15 cellular contexts compared by ENCODE assay signal in genomic region chr5:95191330-95191729, GRCh38.
A peak's percentile ranks its signal among the peaks of the same experiment; 100 is the strongest.
DNase-seq lines count a peak whose midpoint lies in the region; ATAC-seq and TF ChIP-seq lines count a peak whose summit lies in the region.
"Had no signal": no experiment of that assay in that cellular context is flagged by ENCODE, and none has a peak within 500 bp of the region (broad histone marks: within the 10 kb centered on the region; RNA-seq: fewer than 3 reads in every experiment).

No MANE protein-coding gene starts in this region.

- no peaks in the 10 kb centered on the region for H3K27me3 ChIP-seq in PC-9 (ENCODE audit: insufficient read depth, low read depth)
- no peaks in the 10 kb centered on the region for H3K27me3 ChIP-seq in Karpas-422 (ENCODE audit: low read length)
- H3K27me3 ChIP-seq: dorsolateral prefrontal cortex, gastroesophageal sphincter, SJSA1, uterus had no signal

- H3K79me2 ChIP-seq in PC-9 (ENCODE audit: low read depth), result no peaks in the 10 kb centered on the region
- no peaks in the 10 kb centered on the region for H3K79me2 ChIP-seq in Karpas-422 (ENCODE audit: low read length)

- CTCF ChIA-PET in PC-9 (lab: Charles Lee), result no interaction called here

- no peak overlapping the region for H3K27ac ChIP-seq in PC-9
- H3K27ac ChIP-seq in Karpas-422 (ENCODE audit: low read length), result no peak overlapping the region
- H3K27ac ChIP-seq: dorsolateral prefrontal cortex, gastroesophageal sphincter, HL-60, SJSA1, uterus had no signal

- ATAC-seq in GM18873 (IDR thresholded peaks at IDR 0.05; ENCODE audit: low FRiP score, unreplicated experiment) (peak; percentile 85), GM21447 (IDR thresholded peaks at IDR 0.05; ENCODE audit: unreplicated experiment) (peak; percentile 97), HG03039 (IDR thresholded peaks at IDR 0.05; ENCODE audit: unreplicated experiment) (peak; percentile 81)
- ATAC-seq: gastroesophageal sphincter had no signal

- DNase-seq in PC-9, result no peak
- no peak for DNase-seq in Karpas-422
- no peak for DNase-seq in NCI-H1436 (lab: John Stamatoyannopoulos, UW)
- DNase-seq in NOMO-1 treated with DMSO at 0.1 percent for 48 hours (lab: John Stamatoyannopoulos, UW; ENCODE audit: unreplicated experiment), result no peak
- DNase-seq: activated CD4-positive, alpha-beta T cell treated with anti-CD3 and anti-CD28 coated beads, Interleukin-2, amount 10 ng/mL, durations not matched to agents 7 days and 5 days; CD4-positive, alpha-beta T cell; dorsolateral prefrontal cortex; NCI-H524; uterus had no signal

- no TSS peak for BruUV-seq in PC-9 (replicated peaks; lab: Mats Ljungman, UMichigan)

- no peak for TF ChIP-seq CTCF in PC-9 (conservative IDR thresholded peaks at IDR 0.05)

- intact Hi-C loops in PC-9 (cut with micrococcal nuclease; ENCODE audit: unreplicated experiment), result no loop called here

- H3F3A ChIP-seq in PC-9 (ENCODE audit: insufficient read depth, low read depth), result no peaks in the 10 kb centered on the region

- no peaks in the 10 kb centered on the region for H4K20me1 ChIP-seq in PC-9 (ENCODE audit: insufficient read depth)
- H4K20me1 ChIP-seq in Karpas-422 (ENCODE audit: insufficient read depth, low read depth, low read length), result no peaks in the 10 kb centered on the region

- H3K4me2 ChIP-seq in PC-9 (no peak overlapping the region), Karpas-422 (ENCODE audit: low read depth, low read length, poor library complexity, severe bottlenecking) (no peak overlapping the region)

- H3K4me1 ChIP-seq in PC-9 (replicated peaks; ENCODE audit: insufficient read depth), result no peaks in the 10 kb centered on the region
- H3K4me1 ChIP-seq in Karpas-422 (ENCODE audit: low read length), result no peaks in the 10 kb centered on the region
- H3K4me1 ChIP-seq: gastroesophageal sphincter, SJSA1, uterus had no signal

- POLR2A ChIA-PET in PC-9 (lab: Charles Lee; ENCODE audit: unreplicated experiment), result no interaction called here

- H3K9me2 ChIP-seq in PC-9 (ENCODE audit: insufficient read depth) (no peaks in the 10 kb centered on the region), Karpas-422 (replicated peaks; ENCODE audit: insufficient read depth, low read length) (no peaks in the 10 kb centered on the region)

- H3K9me3 ChIP-seq in PC-9 (ENCODE audit: insufficient read depth, low read depth) (no peaks in the 10 kb centered on the region), Karpas-422 (ENCODE audit: low read length) (no peaks in the 10 kb centered on the region)
- H3K9me3 ChIP-seq: gastroesophageal sphincter, SJSA1, uterus had no signal

- H3K36me3 ChIP-seq in PC-9 (ENCODE audit: low read depth), result no peaks in the 10 kb centered on the region
- no peaks in the 10 kb centered on the region for H3K36me3 ChIP-seq in Karpas-422 (ENCODE audit: insufficient read depth, low read length)
- H3K36me3 ChIP-seq: gastroesophageal sphincter, SJSA1, uterus had no signal

- H3K9ac ChIP-seq in Karpas-422 (ENCODE audit: low read length), result no peak overlapping the region

- H3K4me3 ChIP-seq in PC-9 (no peak overlapping the region), Karpas-422 (ENCODE audit: low read length) (no peak overlapping the region)
- H3K4me3 ChIP-seq: dorsolateral prefrontal cortex, gastroesophageal sphincter, SJSA1, uterus had no signal

- 0 out of 2 replicates have a peak overlapping the region, but pooled peaks have one; percentile 17 for H2AFZ ChIP-seq in PC-9
- no peak overlapping the region for H2AFZ ChIP-seq in Karpas-422 (ENCODE audit: low read length)
